ENCODE assay signal across 24 cellular contexts in the genomic region with DNA sequence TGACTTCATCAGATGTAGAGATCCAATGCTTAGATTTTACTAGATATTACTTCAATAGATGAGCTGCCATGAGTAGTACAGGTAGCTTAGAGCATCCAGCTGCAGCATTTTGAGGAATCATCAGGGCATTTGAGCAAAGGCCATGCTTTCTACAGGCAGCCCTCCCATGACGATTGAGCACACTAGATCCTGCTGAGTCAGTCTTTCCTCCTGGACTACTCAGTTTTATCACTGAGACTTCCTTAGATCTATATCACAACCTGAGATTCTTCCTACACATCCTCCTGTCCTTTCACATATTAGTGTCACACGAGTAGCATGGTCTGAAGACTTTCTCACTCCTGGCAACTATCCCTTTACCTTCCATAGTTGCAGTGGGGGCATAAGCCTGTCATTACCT.
"Had no signal": no experiment of that assay in that cellular context is flagged by ENCODE, and none has a peak within 500 bp of the region (broad histone marks: within the 10 kb centered on the region; RNA-seq: fewer than 3 reads in every experiment).

No MANE protein-coding gene starts in this region.

- H3K79me2 ChIP-seq: parathyroid adenoma had no signal

- H3K9ac ChIP-seq: neural progenitor cell, parathyroid adenoma had no signal

- H3K36me3 ChIP-seq: gastrocnemius medialis, left lung, neural progenitor cell, suprapubic skin had no signal

- H3K27ac ChIP-seq: epithelial cell of prostate, gastrocnemius medialis, left lung, neural progenitor cell, parathyroid adenoma, suprapubic skin had no signal

- H2AFZ ChIP-seq: neural progenitor cell, parathyroid adenoma had no signal

- FAIRE-seq: islet of Langerhans had no signal

- H3K27me3 ChIP-seq: gastrocnemius medialis, left lung, neural progenitor cell, suprapubic skin had no signal

- H3K4me2 ChIP-seq: neural progenitor cell, smooth muscle cell had no signal

- ATAC-seq: esophagus mucosa; gastrocnemius medialis; left cardiac atrium; left lung; naive thymus-derived CD4-positive, alpha-beta T cell; sciatic nerve; stimulated activated naive CD8-positive, alpha-beta T cell treated with anti-CD3 and anti-CD28 coated beads, Interleukin-15, amount 100 ng/mL, for 72 hours had no signal

- H3K4me1 ChIP-seq: gastrocnemius medialis, left lung, neural progenitor cell, parathyroid adenoma, suprapubic skin had no signal

- H3K4me3 ChIP-seq: gastrocnemius medialis, left lung, neural progenitor cell, smooth muscle cell, suprapubic skin had no signal

- DNase-seq: effector CD8-positive, alpha-beta T cell; endodermal cell; foreskin fibroblast; gastrocnemius medialis; head of caudate nucleus; left cardiac atrium; left lung; mesenchymal stem cell; midbrain; naive thymus-derived CD4-positive, alpha-beta T cell; stimulated activated CD4-positive, alpha-beta T cell treated with anti-CD3 and anti-CD28 coated beads, Interleukin-12 subunit alpha, Interleukin-12 subunit beta, amount 100 ng/mL, for 4 hours; stimulated activated CD4-positive, alpha-beta T cell treated with anti-CD3 and anti-CD28 coated beads, Interleukin-1b, Interleukin-23, amount 100 ng/mL, for 48 hours; stimulated activated CD4-positive, alpha-beta T cell treated with anti-CD3 and anti-CD28 coated beads, Interleukin-4, amount 100 ng/mL, for 1 hour; stimulated activated CD8-positive, alpha-beta memory T cell treated with anti-CD3 and anti-CD28 coated beads, Interleukin-4, amount 100 ng/mL, for 48 hours; stimulated activated naive CD4-positive, alpha-beta T cell; stimulated activated naive CD8-positive, alpha-beta T cell treated with anti-CD3 and anti-CD28 coated beads, Interleukin-15, amount 100 ng/mL, for 72 hours had no signal

- H3K9me3 ChIP-seq: gastrocnemius medialis, left lung, suprapubic skin had no signal
